ENCODE assay signal across 1 cellular context in genomic region chr12:64650762-64651161, GRCh38.
A peak's percentile ranks its signal among the peaks of the same experiment; 100 is the strongest.
TF ChIP-seq lines count a peak whose summit lies in the region.

No MANE protein-coding gene starts in this region.

TF ChIP-seq in HEK293, 187 proteins besides CTCF, POLR2A, EP300 and RAD21 (continued from another document):
- peak; percentile 86 for TF ChIP-seq FEZF1 (tag by site-specific recombination; IDR thresholded peaks at IDR 0.05)
- no peak for TF ChIP-seq ZNF391 (tag by site-specific recombination; IDR thresholded peaks at IDR 0.05; ENCODE audit: borderline replicate concordance, low read depth)
- TF ChIP-seq ZNF747 (tag by site-specific recombination; IDR thresholded peaks at IDR 0.05), result no peak
- peak; percentile 92 for TF ChIP-seq GFI1B (tag by site-specific recombination; IDR thresholded peaks at IDR 0.05)
- TF ChIP-seq ZBTB21 (tag by site-specific recombination; IDR thresholded peaks at IDR 0.05), result no peak
- no peak for TF ChIP-seq GLI4 (tag by site-specific recombination; IDR thresholded peaks at IDR 0.05)
- TF ChIP-seq MZF1 (tag by site-specific recombination; IDR thresholded peaks at IDR 0.05; ENCODE audit: borderline replicate concordance), result peak; percentile 49; the same call in 1 of the 2 replicates
- no peak for TF ChIP-seq PRDM2 (tag by site-specific recombination; IDR thresholded peaks at IDR 0.05; ENCODE audit: borderline replicate concordance)
- TF ChIP-seq OSR2 (tag by site-specific recombination; IDR thresholded peaks at IDR 0.05), result peak; percentile 61
- TF ChIP-seq SCRT1 (tag by site-specific recombination; IDR thresholded peaks at IDR 0.05; ENCODE audit: borderline replicate concordance), result no peak
- peak; percentile 39; the same call in 1 of the 2 replicates for TF ChIP-seq PRDM4 (tag by site-specific recombination; IDR thresholded peaks at IDR 0.05)
- TF ChIP-seq GLIS1 (tag by site-specific recombination; IDR thresholded peaks at IDR 0.05), result no peak
- peak; percentile 70; the same call in 1 of the 2 replicates for TF ChIP-seq ZNF843 (tag by site-specific recombination; IDR thresholded peaks at IDR 0.05)
- peak; percentile 83 for TF ChIP-seq ZNF18 (tag by site-specific recombination; IDR thresholded peaks at IDR 0.05)
- TF ChIP-seq BCL11A (tag by site-specific recombination; IDR thresholded peaks at IDR 0.05; ENCODE audit: low read depth), result peak; percentile 51; the same call in 1 of the 2 replicates
- no peak for TF ChIP-seq ZNF37A (tag by site-specific recombination; IDR thresholded peaks at IDR 0.05)
- 0 out of 2 replicates have a peak, but pooled peaks have one; percentile 31 for TF ChIP-seq ZNF561 (tag by site-specific recombination; IDR thresholded peaks at IDR 0.05; ENCODE audit: borderline replicate concordance)
